In genomic region chr7:10122573-10123100, GRCh38 we compare ENCODE assay signal across 11 cellular contexts.
A peak's percentile ranks its signal among the peaks of the same experiment; 100 is the strongest.
DNase-seq lines count a peak whose midpoint lies in the region; ATAC-seq and TF ChIP-seq lines count a peak whose summit lies in the region.
"Had no signal": no experiment of that assay in that cellular context is flagged by ENCODE, and none has a peak within 500 bp of the region (broad histone marks: within the 10 kb centered on the region; RNA-seq: fewer than 3 reads in every experiment).

No MANE protein-coding gene starts in this region.

- TF ChIP-seq POLR2A in esophagus squamous epithelium (IDR thresholded peaks at IDR 0.05): no peak

- intact Hi-C loops in sciatic nerve (cut with DNase I) (no loop called here), esophagus squamous epithelium (cut with DNase I) (no loop called here)

- H3K4me1 ChIP-seq in esophagus squamous epithelium: peaks cover 0 to 15% (median 0%) of the 10 kb centered on the region in 3 donors

- H3K9me3 ChIP-seq in WERI-Rb-1 (ENCODE audit: severe bottlenecking) (no peaks in the 10 kb centered on the region), esophagus squamous epithelium (no peaks in the 10 kb centered on the region)

- H3K36me3 ChIP-seq in WERI-Rb-1 (no peaks in the 10 kb centered on the region), esophagus squamous epithelium (no peaks in the 10 kb centered on the region)

- H3K27me3 ChIP-seq in WERI-Rb-1 (ENCODE audit: insufficient read depth, low read depth, severe bottlenecking): no peaks in the 10 kb centered on the region
- H3K27me3 ChIP-seq in esophagus squamous epithelium: no peaks in the 10 kb centered on the region

- H3K27ac ChIP-seq in WERI-Rb-1: peak overlapping the region; percentile 55
- no peak overlapping the region for H3K27ac ChIP-seq in esophagus squamous epithelium

- peak; percentile 59 to 66 for DNase-seq in NCI-H1930 (lab: John Stamatoyannopoulos, UW)
- DNase-seq in WERI-Rb-1: peak; percentile 78
- DNase-seq in hippocampal formation (lab: John Stamatoyannopoulos, UW): peak; percentile 75 to 95
- DNase-seq in sciatic nerve (ENCODE audit: low spot score): peak; percentile 63
- no peak for DNase-seq in kidney glomerular epithelial cell (lab: John Stamatoyannopoulos, UW)
- DNase-seq in esophagus squamous epithelium (lab: John Stamatoyannopoulos, UW): no peak
- no peak for DNase-seq in NCI-H226
- DNase-seq: activated CD8-positive, alpha-beta memory T cell treated with anti-CD3 and anti-CD28 coated beads for 24 hours; cerebellar nuclear complex; left colon; stimulated activated CD4-positive, alpha-beta T cell treated with anti-CD3 and anti-CD28 coated beads, Interleukin-1b, Interleukin-23, amount 100 ng/mL, for 48 hours had no signal

- peak; percentile 98 for ATAC-seq in sciatic nerve
- ATAC-seq: left colon had no signal

- H3K4me3 ChIP-seq in WERI-Rb-1 (ENCODE audit: low read depth, low read length): peak overlapping the region; percentile 20
- no peak overlapping the region for H3K4me3 ChIP-seq in esophagus squamous epithelium

- TF ChIP-seq CTCF in WERI-Rb-1 (IDR thresholded peaks at IDR 0.05; ENCODE audit: low read depth, low read length) (no peak), esophagus squamous epithelium (IDR thresholded peaks at IDR 0.05) (no peak)

- WGBS in esophagus squamous epithelium, 2 donors: 37 to 49% methylated on average over 2 to 3 of the region's 4 CpGs

Comparison
In these comparisons a context has a peak if more than half of its experiments do, and no peak if none do; other contexts are left out.
1. DNase-seq: peak in NCI-H1930 (2 of 2), WERI-Rb-1 (single experiment), hippocampal formation (2 of 2) and sciatic nerve (single experiment); none in kidney glomerular epithelial cell (single experiment), esophagus squamous epithelium (single experiment) and NCI-H226 (single experiment).